In the genomic region with DNA sequence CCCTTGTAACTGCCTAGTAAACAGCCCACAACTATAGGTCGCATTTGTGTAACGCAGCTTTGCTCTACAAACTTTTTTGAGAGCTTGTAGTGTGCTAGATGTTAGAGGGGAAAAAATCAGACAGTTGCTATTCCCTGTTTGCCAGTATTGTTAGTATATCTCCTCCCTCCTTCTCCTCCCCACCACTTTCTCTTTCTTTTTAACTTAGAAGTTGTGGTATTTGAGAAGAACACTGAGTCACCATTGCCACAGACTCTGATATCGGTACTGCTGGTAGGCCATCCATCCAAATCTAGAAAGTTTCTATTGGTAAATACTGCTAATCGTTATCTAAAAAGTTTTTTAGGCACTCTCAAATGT, we compare ENCODE assay signal across 8 cellular contexts. TPM values are rescaled to one million over a fixed set of nuclear protein-coding genes. Genes with fewer than 3 reads are reported as not detected.
DNase-seq lines count a peak whose midpoint lies in the region; ATAC-seq and TF ChIP-seq lines count a peak whose summit lies in the region.

No MANE protein-coding gene starts in this region.

- H3K36me3 ChIP-seq in SJSA1 = peaks cover 55% of the 10 kb centered on the region
- H3K36me3 ChIP-seq in neutrophil = peaks cover 26% of the 10 kb centered on the region

- H3K4me1 ChIP-seq in SJSA1 (replicated peaks) (peaks cover 21% of the 10 kb centered on the region), neutrophil (ENCODE audit: control insufficient read depth in 1 of 2, insufficient read depth in 1 of 2, low read depth in 1 of 2, low read length in 1 of 2) (peaks cover 24 to 27% of the 10 kb centered on the region in 2 experiments)

- DNase-seq in activated T-cell treated with anti-CD3 and anti-CD28 coated beads for 4 hours (peak; percentile 6), SJSA1 (ENCODE audit: low read depth in 1 of 2, low spot score in 2 of 2) (no peak), epithelial cell of esophagus (ENCODE audit: low read depth) (peak; percentile 57), NCI-H1694 treated with DMSO at 0.1 percent for 48 hours (lab: John Stamatoyannopoulos, UW) (no peak), NCI-H82 treated with DMSO at 0.1 percent for 48 hours (lab: John Stamatoyannopoulos, UW; ENCODE audit: unreplicated experiment) (no peak)
- DNase-seq in activated T-cell treated with anti-CD3 and anti-CD28 coated beads, Interleukin-2, amount 50 U/mL, for 48 hours = no peak

- H3K4me3 ChIP-seq in SJSA1 = peak overlapping the region; percentile 91
- H3K4me3 ChIP-seq in epithelial cell of esophagus (ENCODE audit: low read length) = peak overlapping the region; percentile 89
- peak overlapping the region; percentile 77 to 85 for H3K4me3 ChIP-seq in neutrophil (ENCODE audit: low read depth in 1 of 2, low read length in 1 of 2)

- peak; percentile 26 for ATAC-seq in HG02943 (IDR thresholded peaks at IDR 0.05; ENCODE audit: low read depth, unreplicated experiment)

- H3K9me3 ChIP-seq in SJSA1 (replicated peaks) = no peaks in the 10 kb centered on the region
- no peaks in the 10 kb centered on the region for H3K9me3 ChIP-seq in neutrophil

- H3K27me3 ChIP-seq in SJSA1 (replicated peaks) (no peaks in the 10 kb centered on the region), neutrophil (no peaks in the 10 kb centered on the region)

- TF ChIP-seq CTCF in epithelial cell of esophagus (IDR thresholded peaks at IDR 0.05; ENCODE audit: insufficient read depth, low read depth, low read length, missing control alignments) (peak; percentile 0), neutrophil (IDR thresholded peaks at IDR 0.05) (no peak)

- H3K27ac ChIP-seq in SJSA1 (peak overlapping the region; percentile 96), neutrophil (peak overlapping the region; percentile 93)

RNA-seq across cellular contexts. Expression of a gene that starts 0.7 kb away (rescaled TPM):
- 149 and 169 TPM in 2 replicates for total RNA-seq in SJSA1 (2014; rRNA removed; shearing (Covaris generic))

RNA-seq across cellular contexts. Expression of a gene that starts 59.2 kb away (rescaled TPM):
- 17.1 and 22.4 TPM in 2 replicates for total RNA-seq in SJSA1 (2014; rRNA removed; shearing (Covaris generic))

Comparison
In these comparisons a context has a peak if more than half of its experiments do, and no peak if none do; other contexts are left out.
1. DNase-seq: peak in activated T-cell treated with anti-CD3 and anti-CD28 coated beads for 4 hours (single experiment) and epithelial cell of esophagus (single experiment); none in activated T-cell treated with anti-CD3 and anti-CD28 coated beads, Interleukin-2, amount 50 U/mL, for 48 hours (0 of 2), SJSA1 (0 of 2), NCI-H1694 treated with DMSO at 0.1 percent for 48 hours (single experiment) and NCI-H82 treated with DMSO at 0.1 percent for 48 hours (single experiment).
2. Peak in every context shown above with its lines, with median percentiles within 50 percentile points of each other: H3K4me3 ChIP-seq.